Comparison of ENCODE assay signal across 1 cellular context in genomic region chr20:34771680-34772081, GRCh38.
TF ChIP-seq lines count a peak whose summit lies in the region.

No MANE protein-coding gene starts in this region.

TF ChIP-seq in HepG2, 621 proteins besides CTCF, POLR2A, EP300 and RAD21 (continued from another document):
- TF ChIP-seq ZNF430 (CRISPR knock-in tag; IDR thresholded peaks at IDR 0.05), result no peak
TF ChIP-seq in HepG2: peak in this region for 1.
